Comparison of ENCODE assay signal across 14 cellular contexts in genomic region chr18:55968550-55968949, GRCh38.
"Had no signal": no experiment of that assay in that cellular context is flagged by ENCODE, and none has a peak within 500 bp of the region (broad histone marks: within the 10 kb centered on the region; RNA-seq: fewer than 3 reads in every experiment).

No MANE protein-coding gene starts in this region.

- DNase-seq: activated CD4-positive, alpha-beta T cell treated with anti-CD3 and anti-CD28 coated beads for 36 hours; activated CD8-positive, alpha-beta memory T cell treated with anti-CD3 and anti-CD28 coated beads, Interleukin-2, amount 50 U/mL, for 4 hours; activated CD8-positive, alpha-beta T cell treated with anti-CD3 and anti-CD28 coated beads for 36 hours; activated naive CD4-positive, alpha-beta T cell treated with Interleukin-2 at 50 U/mL for 16 hours; activated naive CD8-positive, alpha-beta T cell treated with anti-CD3 and anti-CD28 coated beads, Interleukin-2, amount 50 U/mL, for 24 hours; central memory CD4-positive, alpha-beta T cell; effector CD8-positive, alpha-beta T cell; ovary; stimulated activated CD4-positive, alpha-beta T cell treated with anti-CD3 and anti-CD28 coated beads, Interleukin-15, amount 100 ng/mL, for 24 hours; stimulated activated CD4-positive, alpha-beta T cell treated with anti-CD3 and anti-CD28 coated beads, Interleukin-4, amount 100 ng/mL, for 24 hours; testis; WERI-Rb-1 had no signal

- H3K4me3 ChIP-seq: coronary artery, neural progenitor cell, ovary, testis had no signal

- ATAC-seq: activated CD4-positive, alpha-beta T cell treated with anti-CD3 and anti-CD28 coated beads for 36 hours; activated CD8-positive, alpha-beta T cell treated with anti-CD3 and anti-CD28 coated beads for 36 hours; activated naive CD8-positive, alpha-beta T cell treated with anti-CD3 and anti-CD28 coated beads, Interleukin-2, amount 50 U/mL, for 24 hours had no signal

- H3K4me2 ChIP-seq: neural progenitor cell had no signal

- H3K27me3 ChIP-seq: neural progenitor cell, ovary, testis had no signal

- H3K9me3 ChIP-seq: ovary, testis had no signal

- H3K27ac ChIP-seq: coronary artery, neural progenitor cell, ovary, testis, WERI-Rb-1 had no signal

- H2AFZ ChIP-seq: neural progenitor cell had no signal

- H3K4me1 ChIP-seq: testis had no signal

- H3K9ac ChIP-seq: neural progenitor cell had no signal

- H3K36me3 ChIP-seq: neural progenitor cell, ovary, WERI-Rb-1 had no signal
